In genomic region chr5:1490360-1490759, GRCh38 we compare ENCODE assay signal across 1 cellular context.
A peak's percentile ranks its signal among the peaks of the same experiment; 100 is the strongest.
TF ChIP-seq lines count a peak whose summit lies in the region.

No MANE protein-coding gene starts in this region.

TF ChIP-seq in GM12878, 131 proteins besides CTCF, POLR2A, EP300 and RAD21:
- TF ChIP-seq, protein P1, sequence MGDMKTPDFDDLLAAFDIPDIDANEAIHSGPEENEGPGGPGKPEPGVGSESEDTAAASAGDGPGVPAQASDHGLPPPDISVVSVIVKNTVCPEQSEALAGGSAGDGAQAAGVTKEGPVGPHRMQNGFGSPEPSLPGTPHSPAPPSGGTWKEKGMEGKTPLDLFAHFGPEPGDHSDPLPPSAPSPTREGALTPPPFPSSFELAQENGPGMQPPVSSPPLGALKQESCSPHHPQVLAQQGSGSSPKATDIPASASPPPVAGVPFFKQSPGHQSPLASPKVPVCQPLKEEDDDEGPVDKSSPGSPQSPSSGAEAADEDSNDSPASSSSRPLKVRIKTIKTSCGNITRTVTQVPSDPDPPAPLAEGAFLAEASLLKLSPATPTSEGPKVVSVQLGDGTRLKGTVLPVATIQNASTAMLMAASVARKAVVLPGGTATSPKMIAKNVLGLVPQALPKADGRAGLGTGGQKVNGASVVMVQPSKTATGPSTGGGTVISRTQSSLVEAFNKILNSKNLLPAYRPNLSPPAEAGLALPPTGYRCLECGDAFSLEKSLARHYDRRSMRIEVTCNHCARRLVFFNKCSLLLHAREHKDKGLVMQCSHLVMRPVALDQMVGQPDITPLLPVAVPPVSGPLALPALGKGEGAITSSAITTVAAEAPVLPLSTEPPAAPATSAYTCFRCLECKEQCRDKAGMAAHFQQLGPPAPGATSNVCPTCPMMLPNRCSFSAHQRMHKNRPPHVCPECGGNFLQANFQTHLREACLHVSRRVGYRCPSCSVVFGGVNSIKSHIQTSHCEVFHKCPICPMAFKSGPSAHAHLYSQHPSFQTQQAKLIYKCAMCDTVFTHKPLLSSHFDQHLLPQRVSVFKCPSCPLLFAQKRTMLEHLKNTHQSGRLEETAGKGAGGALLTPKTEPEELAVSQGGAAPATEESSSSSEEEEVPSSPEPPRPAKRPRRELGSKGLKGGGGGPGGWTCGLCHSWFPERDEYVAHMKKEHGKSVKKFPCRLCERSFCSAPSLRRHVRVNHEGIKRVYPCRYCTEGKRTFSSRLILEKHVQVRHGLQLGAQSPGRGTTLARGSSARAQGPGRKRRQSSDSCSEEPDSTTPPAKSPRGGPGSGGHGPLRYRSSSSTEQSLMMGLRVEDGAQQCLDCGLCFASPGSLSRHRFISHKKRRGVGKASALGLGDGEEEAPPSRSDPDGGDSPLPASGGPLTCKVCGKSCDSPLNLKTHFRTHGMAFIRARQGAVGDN (IDR thresholded peaks at IDR 0.05): peak; percentile 37; the same call in 1 of the 2 replicates
- TF ChIP-seq NR2C1 (IDR thresholded peaks at IDR 0.05) (no peak), PAX5 (IDR thresholded peaks at IDR 0.05; ENCODE audit: borderline replicate concordance, low read depth, low read length) (no peak), IKZF2 (IDR thresholded peaks at IDR 0.05) (peak in 1 of 2 experiments; percentile 17; a peak in 2 of 4 replicates), PAX8 (IDR thresholded peaks at IDR 0.05) (no peak), SPI1 (IDR thresholded peaks at IDR 0.05; ENCODE audit: borderline replicate concordance, insufficient read depth, low read depth, low read length) (peak; percentile 98), DPF2 (IDR thresholded peaks at IDR 0.05) (peak; percentile 50; the same call in 1 of the 2 replicates), NR2F1 (conservative IDR thresholded peaks at IDR 0.05) (no peak), BCL11A (IDR thresholded peaks at IDR 0.05; ENCODE audit: low read depth, low read length) (0 out of 2 replicates have a peak, but pooled peaks have one; percentile 17), MLLT1 (IDR thresholded peaks at IDR 0.05) (peak; percentile 39; the same call in 1 of the 2 replicates), TAF1 (IDR thresholded peaks at IDR 0.05; ENCODE audit: borderline replicate concordance, low read depth, low read length) (0 out of 2 replicates have a peak, but pooled peaks have one; percentile 29), SRF (IDR thresholded peaks at IDR 0.05; ENCODE audit: low read depth in 2 of 2, low read length in 2 of 2) (no peak), YY1 (IDR thresholded peaks at IDR 0.05; ENCODE audit: low read depth, low read length) (peak; percentile 42; the same call in 1 of the 2 replicates), WRNIP1 (IDR thresholded peaks at IDR 0.05; ENCODE audit: borderline replicate concordance, low read depth, low read length) (no peak), NFXL1 (IDR thresholded peaks at IDR 0.05; ENCODE audit: borderline replicate concordance) (no peak), POLR2AphosphoS2 (IDR thresholded peaks at IDR 0.05; ENCODE audit: low read depth, low read length) (peak; percentile 76), POLR2AphosphoS5 (IDR thresholded peaks at IDR 0.05; ENCODE audit: low read length) (peak; percentile 62; the same call in 1 of the 2 replicates), EGR1 (IDR thresholded peaks at IDR 0.05; ENCODE audit: borderline replicate concordance in 1 of 2, low read depth in 2 of 2, low read length in 2 of 2) (no peak), STAT1 (conservative IDR thresholded peaks at IDR 0.05) (no peak), EED (IDR thresholded peaks at IDR 0.05; ENCODE audit: low read depth) (peak; percentile 54), NRF1 (conservative IDR thresholded peaks at IDR 0.05; ENCODE audit: low read depth, low read length) (no peak), ATF3 (IDR thresholded peaks at IDR 0.05; ENCODE audit: borderline replicate concordance, extremely low read depth, low read depth, low read length) (no peak), PRDM15 (CRISPR knock-in tag; IDR thresholded peaks at IDR 0.05) (no peak), NBN (IDR thresholded peaks at IDR 0.05) (peak; percentile 50; the same call in 1 of the 2 replicates), SMAD1 (IDR thresholded peaks at IDR 0.05; ENCODE audit: low read depth, partially characterized antibody) (no peak), ATF7 (IDR thresholded peaks at IDR 0.05; ENCODE audit: low read depth) (0 out of 2 replicates have a peak, but pooled peaks have one; percentile 9), IRF5 (IDR thresholded peaks at IDR 0.05; ENCODE audit: borderline replicate concordance) (no peak), IKZF1 (conservative IDR thresholded peaks at IDR 0.05) (peak; percentile 42; the same call in 1 of the 2 replicates), CHD2 (IDR thresholded peaks at IDR 0.05; ENCODE audit: borderline replicate concordance, low read depth, low read length) (no peak), SKIL (IDR thresholded peaks at IDR 0.05; ENCODE audit: low read depth, poor library complexity, severe bottlenecking) (no peak), MEF2B (IDR thresholded peaks at IDR 0.05; ENCODE audit: partially characterized antibody, poor library complexity, severe bottlenecking) (no peak), RFX5 (IDR thresholded peaks at IDR 0.05; ENCODE audit: low read depth, low read length) (no peak), BHLHE40 (IDR thresholded peaks at IDR 0.05; ENCODE audit: borderline replicate concordance in 1 of 2, low read depth in 2 of 2, low read length in 1 of 2) (0 out of 4 replicates have a peak, but pooled peaks of 1 of the 2 experiments have one; percentile 4)
- TF ChIP-seq, protein P2, sequence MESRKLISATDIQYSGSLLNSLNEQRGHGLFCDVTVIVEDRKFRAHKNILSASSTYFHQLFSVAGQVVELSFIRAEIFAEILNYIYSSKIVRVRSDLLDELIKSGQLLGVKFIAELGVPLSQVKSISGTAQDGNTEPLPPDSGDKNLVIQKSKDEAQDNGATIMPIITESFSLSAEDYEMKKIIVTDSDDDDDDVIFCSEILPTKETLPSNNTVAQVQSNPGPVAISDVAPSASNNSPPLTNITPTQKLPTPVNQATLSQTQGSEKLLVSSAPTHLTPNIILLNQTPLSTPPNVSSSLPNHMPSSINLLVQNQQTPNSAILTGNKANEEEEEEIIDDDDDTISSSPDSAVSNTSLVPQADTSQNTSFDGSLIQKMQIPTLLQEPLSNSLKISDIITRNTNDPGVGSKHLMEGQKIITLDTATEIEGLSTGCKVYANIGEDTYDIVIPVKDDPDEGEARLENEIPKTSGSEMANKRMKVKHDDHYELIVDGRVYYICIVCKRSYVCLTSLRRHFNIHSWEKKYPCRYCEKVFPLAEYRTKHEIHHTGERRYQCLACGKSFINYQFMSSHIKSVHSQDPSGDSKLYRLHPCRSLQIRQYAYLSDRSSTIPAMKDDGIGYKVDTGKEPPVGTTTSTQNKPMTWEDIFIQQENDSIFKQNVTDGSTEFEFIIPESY (IDR thresholded peaks at IDR 0.05): no peak
TF ChIP-seq in GM12878: peak in this region for 15.
